10 cellular contexts compared by ENCODE assay signal in genomic region chr22:25069758-25070461, GRCh38.
DNase-seq lines count a peak whose midpoint lies in the region; ATAC-seq and TF ChIP-seq lines count a peak whose summit lies in the region.
"Had no signal": no experiment of that assay in that cellular context is flagged by ENCODE, and none has a peak within 500 bp of the region (broad histone marks: within the 10 kb centered on the region; RNA-seq: fewer than 3 reads in every experiment).

No MANE protein-coding gene starts in this region.

- no peak overlapping the region for H4K91ac ChIP-seq in IMR-90 (ENCODE audit: insufficient read depth, low read depth, low read length)

- H4K8ac ChIP-seq in IMR-90 (ENCODE audit: low read depth in 2 of 2, low read length in 2 of 2), result no peak overlapping the region

- peaks cover 5% of the 10 kb centered on the region for H3K36me3 Mint-ChIP-seq in activated T-helper 1 cell treated with anti-CD3 and anti-CD28 coated beads, Interleukin-12 subunit alpha, Interleukin-12 subunit beta, Interleukin-2, Interleukin-4 antibody, amounts not matched to agents 30 ng/mL and 10 ng/mL and 1 ng/mL, durations not matched to agents 14 hours and 24 hours and 36 hours (ENCODE audit: low read depth)

- H2AK5ac ChIP-seq in IMR-90 (ENCODE audit: low read depth, low read length), result no peak overlapping the region

- H3K14ac ChIP-seq in IMR-90 (replicated peaks; ENCODE audit: low read depth, low read length), result no peak overlapping the region

- H3K4ac ChIP-seq in IMR-90 (ENCODE audit: low read depth, low read length), result no peak overlapping the region

- H3K27ac Mint-ChIP-seq in activated T-helper 1 cell treated with anti-CD3 and anti-CD28 coated beads, Interleukin-12 subunit alpha, Interleukin-12 subunit beta, Interleukin-2, Interleukin-4 antibody, amounts not matched to agents 30 ng/mL and 10 ng/mL and 1 ng/mL, durations not matched to agents 14 hours and 24 hours and 36 hours, result peak overlapping the region; percentile 99

- H3K4me2 ChIP-seq in IMR-90 (ENCODE audit: low read depth, low read length), result no peak overlapping the region

- H3K9me3 Mint-ChIP-seq in activated T-helper 1 cell treated with anti-CD3 and anti-CD28 coated beads, Interleukin-12 subunit alpha, Interleukin-12 subunit beta, Interleukin-2, Interleukin-4 antibody, amounts not matched to agents 30 ng/mL and 10 ng/mL and 1 ng/mL, durations not matched to agents 14 hours and 24 hours and 36 hours, result no peaks in the 10 kb centered on the region

- no peaks in the 10 kb centered on the region for H3K79me1 ChIP-seq in IMR-90 (ENCODE audit: low read depth in 1 of 2, low read length in 2 of 2)

- H3K4me3 Mint-ChIP-seq in activated T-helper 1 cell treated with anti-CD3 and anti-CD28 coated beads, Interleukin-12 subunit alpha, Interleukin-12 subunit beta, Interleukin-2, Interleukin-4 antibody, amounts not matched to agents 30 ng/mL and 10 ng/mL and 1 ng/mL, durations not matched to agents 14 hours and 24 hours and 36 hours, result peak overlapping the region; percentile 94

- in situ Hi-C loops in IMR-90 (cut with MboI; ENCODE audit: low sequenced_read_pairs) (no loop called here), GM13977 (cut with MboI; ENCODE audit: low pct_unique_long_range_greater_than_20kb, low sequenced_read_pairs, unreplicated experiment) (no loop called here), GM13976 (cut with MboI; ENCODE audit: low sequenced_read_pairs, unreplicated experiment) (no loop called here)

- peaks cover 14% of the 10 kb centered on the region for H3K27me3 ChIP-seq in IMR-90 (ENCODE audit: control insufficient read depth, insufficient read depth, low read length)
- no peaks in the 10 kb centered on the region for H3K27me3 ChIP-seq in layer of hippocampus (ENCODE audit: control insufficient read depth, insufficient read depth, low read length)
- H3K27me3 ChIP-seq in testis, result no peaks in the 10 kb centered on the region

- H3K56ac ChIP-seq in IMR-90 (ENCODE audit: extremely low read depth, insufficient read depth, low read length), result no peak overlapping the region

- no peak overlapping the region for H2BK120ac ChIP-seq in IMR-90 (ENCODE audit: low read depth, low read length)

- no peak for TF ChIP-seq RAD21 in IMR-90 (IDR thresholded peaks at IDR 0.05; ENCODE audit: low read length)

- CTCF ChIA-PET in IMR-90 (lab: Yijun Ruan, JAX), result no interaction called here

- ATAC-seq in IMR-90 (ENCODE audit: low read depth), result no peak
- ATAC-seq: K562 had no signal

- H3K9ac ChIP-seq in IMR-90 (ENCODE audit: low read depth, low read length), result no peak overlapping the region

- H3K4me1 ChIP-seq in IMR-90 (ENCODE audit: control insufficient read depth, insufficient read depth, low read length) (no peaks in the 10 kb centered on the region), testis (no peaks in the 10 kb centered on the region)

- BruUV-seq in IMR-90 (replicated peaks; lab: Mats Ljungman, UMichigan), result no TSS peak

- H3K9me1 ChIP-seq in IMR-90 (ENCODE audit: insufficient read depth, low read length), result no peaks in the 10 kb centered on the region

- no peaks in the 10 kb centered on the region for H3K36me3 ChIP-seq in IMR-90 (ENCODE audit: control insufficient read depth, insufficient read depth, low read length)
- H3K36me3 ChIP-seq in testis (ENCODE audit: low read depth, missing control alignments), result no peaks in the 10 kb centered on the region

- TF ChIP-seq POLR2A in IMR-90 (IDR thresholded peaks at IDR 0.05; ENCODE audit: low read depth, low read length), result no peak
- no peak for TF ChIP-seq POLR2A in testis (IDR thresholded peaks at IDR 0.05)

- H3K4me3 ChIP-seq in IMR-90 (ENCODE audit: insufficient read depth, low read depth, low read length) (no peak overlapping the region), skin epidermis (peak overlapping the region in 5 of 7 experiments; percentile 1 to 22 (median 8)), testis (peak overlapping the region in 1 of 2 donors; percentile 2)
- H3K4me3 ChIP-seq: K562 had no signal

- POLR2A ChIA-PET in IMR-90 (lab: Charles Lee; ENCODE audit: unreplicated experiment), result no interaction called here

- H2AK9ac ChIP-seq in IMR-90 (replicated peaks; ENCODE audit: low read depth, low read length, poor library complexity), result no peak overlapping the region

- no peak overlapping the region for H2BK5ac ChIP-seq in IMR-90 (ENCODE audit: low read depth, low read length, poor library complexity, severe bottlenecking)

- intact Hi-C loops in IMR-90 (cut with micrococcal nuclease) (no loop called here), testis (cut with DNase I; ENCODE audit: low total_unique reads) (no loop called here)
- intact Hi-C loops in activated T-helper 1 cell treated with anti-CD3 and anti-CD28 coated beads, Interleukin-12 subunit alpha, Interleukin-12 subunit beta, Interleukin-2, Interleukin-4 antibody, amounts not matched to agents 30 ng/mL and 10 ng/mL and 1 ng/mL, durations not matched to agents 14 hours and 24 hours and 36 hours (cut with micrococcal nuclease), result loop anchor here (1.0 to 10.0 kb wide), 4 partner anchors 10 to 495 kb away; partner anchors contain the start of gene GRK3

- 33% methylated on average over 9 of the region's 29 CpGs; no CpG with 5 or more reads in 1 of the 2 experiments for WGBS in IMR-90 (ENCODE audit: extremely low coverage in 2 of 2, insufficient read length in 1 of 2), 2 experiments
- WGBS in testis, 2 donors, result 60 to 80% methylated on average over 22 to 29 of the region's 29 CpGs

- no peak overlapping the region for H4K5ac ChIP-seq in IMR-90 (ENCODE audit: low read depth, low read length)

- DNase-seq in IMR-90 (no peak), testis (no peak), GM13977 (ENCODE audit: low spot score) (no peak), cortex of kidney (lab: John Stamatoyannopoulos, UW) (no peak), GM13976 (ENCODE audit: low spot score) (no peak)
- DNase-seq in activated T-helper 1 cell treated with anti-CD3 and anti-CD28 coated beads, Interleukin-12 subunit alpha, Interleukin-12 subunit beta, Interleukin-2, Interleukin-4 antibody, amounts not matched to agents 30 ng/mL and 10 ng/mL and 1 ng/mL, durations not matched to agents 14 hours and 24 hours and 36 hours (ENCODE audit: low spot score), result peak; percentile 23
- DNase-seq: amniotic stem cell had no signal

- H3K27ac ChIP-seq in IMR-90 (ENCODE audit: insufficient read depth, low read length) (no peak overlapping the region), layer of hippocampus (ENCODE audit: low read depth, low read length) (peak overlapping the region; percentile 36), skin epidermis (peak overlapping the region in 13 of 21 experiments; percentile 5 to 90 (median 49)), testis (peak overlapping the region in 1 of 2 donors; percentile 51)

- H3K23ac ChIP-seq in IMR-90 (ENCODE audit: low read depth, low read length), result no peak overlapping the region

- no peak overlapping the region for H2BK20ac ChIP-seq in IMR-90 (ENCODE audit: low read depth, low read length)

- H3K27me3 Mint-ChIP-seq in activated T-helper 1 cell treated with anti-CD3 and anti-CD28 coated beads, Interleukin-12 subunit alpha, Interleukin-12 subunit beta, Interleukin-2, Interleukin-4 antibody, amounts not matched to agents 30 ng/mL and 10 ng/mL and 1 ng/mL, durations not matched to agents 14 hours and 24 hours and 36 hours (ENCODE audit: insufficient read depth), result no peaks in the 10 kb centered on the region

- no peaks in the 10 kb centered on the region for H4K20me1 ChIP-seq in IMR-90 (ENCODE audit: insufficient read depth, low read length)

- no peaks in the 10 kb centered on the region for H3K9me3 ChIP-seq in IMR-90 (ENCODE audit: control insufficient read depth, insufficient read depth, low read length)
- no peaks in the 10 kb centered on the region for H3K9me3 ChIP-seq in testis

- peaks cover 81% of the 10 kb centered on the region for H3K4me1 Mint-ChIP-seq in activated T-helper 1 cell treated with anti-CD3 and anti-CD28 coated beads, Interleukin-12 subunit alpha, Interleukin-12 subunit beta, Interleukin-2, Interleukin-4 antibody, amounts not matched to agents 30 ng/mL and 10 ng/mL and 1 ng/mL, durations not matched to agents 14 hours and 24 hours and 36 hours (ENCODE audit: low read depth)

- H3K18ac ChIP-seq in IMR-90 (ENCODE audit: low read depth, low read length), result no peak overlapping the region

- dilution Hi-C loops in IMR-90 (cut with HindIII; ENCODE audit: low sequenced_read_pairs, unreplicated experiment), result no loop called here

- peak overlapping the region; percentile 58 for H2AFZ ChIP-seq in IMR-90 (replicated peaks; ENCODE audit: low read length, poor library complexity)

- H2BK15ac ChIP-seq in IMR-90 (ENCODE audit: low read depth, low read length), result no peak overlapping the region

- TF ChIP-seq CTCF in IMR-90 (conservative IDR thresholded peaks at IDR 0.05; ENCODE audit: low read depth, low read length) (no peak), testis (IDR thresholded peaks at IDR 0.05) (no peak), GM13977 (IDR thresholded peaks at IDR 0.05; ENCODE audit: extremely low read depth, insufficient read depth, missing control alignments) (no peak), GM13976 (IDR thresholded peaks at IDR 0.05; ENCODE audit: borderline replicate concordance, control extremely low read depth, extremely low read depth, insufficient read depth, missing control alignments) (no peak)

TF ChIP-seq in IMR-90, 13 proteins besides CTCF, POLR2A, EP300 and RAD21:
- TF ChIP-seq BHLHE40 (IDR thresholded peaks at IDR 0.05; ENCODE audit: low read depth, low read length) (no peak), RFX5 (IDR thresholded peaks at IDR 0.05; ENCODE audit: low read depth, low read length) (no peak), NFE2L2 (IDR thresholded peaks at IDR 0.05; ENCODE audit: low read depth, low read length) (no peak), CHD1 (IDR thresholded peaks at IDR 0.05; ENCODE audit: low read depth, low read length) (no peak), RCOR1 (IDR thresholded peaks at IDR 0.05; ENCODE audit: insufficient replicate concordance, low read length) (no peak)
